10 cellular contexts compared by ENCODE assay signal in genomic region chr4:76704133-76704881, GRCh38.
DNase-seq lines count a peak whose midpoint lies in the region; ATAC-seq, FAIRE-seq and TF ChIP-seq lines count a peak whose summit lies in the region.
"Had no signal": no experiment of that assay in that cellular context is flagged by ENCODE, and none has a peak within 500 bp of the region (broad histone marks: within the 10 kb centered on the region; RNA-seq: fewer than 3 reads in every experiment).

No MANE protein-coding gene starts in this region.

- H3K4me1 Mint-ChIP-seq in progenitor cell of endocrine pancreas (ENCODE audit: low read depth): peaks cover 36% of the 10 kb centered on the region
- H3K4me1 Mint-ChIP-seq: activated naive CD4-positive, alpha-beta T cell treated with anti-CD3 and anti-CD28 coated beads, Interleukin-2, amount 50 U/mL, for 24 hours; memory B cell had no signal

- peak; percentile 85 for ATAC-seq in Right ventricle myocardium superior (ENCODE audit: poor library complexity)

- DNase-seq in HCEC 1CT (peak; percentile 84), Right ventricle myocardium superior (no peak), progenitor cell of endocrine pancreas (ENCODE audit: low spot score, unreplicated experiment) (no peak), testis (no peak), cortex of kidney (lab: John Stamatoyannopoulos, UW) (no peak), HTR-8/SVneo (ENCODE audit: insufficient read length, low spot score) (no peak), GF-D8 (lab: John Stamatoyannopoulos, UW) (no peak)

- H3K4me3 ChIP-seq in testis: no peak overlapping the region

- peaks cover 8% of the 10 kb centered on the region for H3K4me1 ChIP-seq in testis

- H3K9me3 ChIP-seq in testis: no peaks in the 10 kb centered on the region

- H3K27me3 ChIP-seq in testis: no peaks in the 10 kb centered on the region

- 40 to 48% methylated on average over 3 of the region's 3 CpGs for WGBS in testis, 2 donors

- FAIRE-seq in HTR-8/SVneo (lab: Jason Lieb, UNC): no peak

- no peaks in the 10 kb centered on the region for H3K36me3 ChIP-seq in testis (ENCODE audit: low read depth, missing control alignments)

- H3K27ac Mint-ChIP-seq in progenitor cell of endocrine pancreas: peak overlapping the region; percentile 63
- H3K27ac Mint-ChIP-seq: activated naive CD4-positive, alpha-beta T cell treated with anti-CD3 and anti-CD28 coated beads, Interleukin-2, amount 50 U/mL, for 24 hours; memory B cell had no signal

- no peaks in the 10 kb centered on the region for H3K27me3 Mint-ChIP-seq in progenitor cell of endocrine pancreas

- H3K4me3 Mint-ChIP-seq in progenitor cell of endocrine pancreas (ENCODE audit: low read depth): no peak overlapping the region
- H3K4me3 Mint-ChIP-seq: activated naive CD4-positive, alpha-beta T cell treated with anti-CD3 and anti-CD28 coated beads, Interleukin-2, amount 50 U/mL, for 24 hours; memory B cell had no signal

- H3K36me3 Mint-ChIP-seq in progenitor cell of endocrine pancreas (ENCODE audit: insufficient read depth): peaks cover 9% of the 10 kb centered on the region
- H3K36me3 Mint-ChIP-seq: activated naive CD4-positive, alpha-beta T cell treated with anti-CD3 and anti-CD28 coated beads, Interleukin-2, amount 50 U/mL, for 24 hours; memory B cell had no signal

- H3K27ac ChIP-seq in VCaP (peak overlapping the region; percentile 77), testis (peak overlapping the region in 1 of 2 donors; percentile 32)

- H3K9me3 Mint-ChIP-seq in progenitor cell of endocrine pancreas (ENCODE audit: low read depth): no peaks in the 10 kb centered on the region
- H3K9me3 Mint-ChIP-seq: activated naive CD4-positive, alpha-beta T cell treated with anti-CD3 and anti-CD28 coated beads, Interleukin-2, amount 50 U/mL, for 24 hours; memory B cell had no signal

- intact Hi-C loops in Right ventricle myocardium superior (cut with DNase I): no loop called here
- intact Hi-C loops in testis (cut with DNase I; ENCODE audit: low total_unique reads): no loop called here

- no peak for TF ChIP-seq POLR2A in testis (IDR thresholded peaks at IDR 0.05)

- no peak for TF ChIP-seq CTCF in VCaP (conservative IDR thresholded peaks at IDR 0.05)
- no peak for TF ChIP-seq CTCF in progenitor cell of endocrine pancreas (IDR thresholded peaks at IDR 0.05; ENCODE audit: unreplicated experiment)
- TF ChIP-seq CTCF in testis (IDR thresholded peaks at IDR 0.05): no peak
